Comparison of ENCODE assay signal across 1 cellular context in genomic region chr19:16660763-16661479, GRCh38.
TF ChIP-seq lines count a peak whose summit lies in the region.

Gene TMEM38A (plus strand): TSS chr19:16661139. CDS start chr19:16661218, 79 bp downstream.

TF ChIP-seq in K562, 482 proteins besides CTCF, POLR2A, EP300 and RAD21 (continued from another document):
- TF ChIP-seq MLX (CRISPR knock-in tag; conservative IDR thresholded peaks at IDR 0.05), result no peak
- no peak for TF ChIP-seq MEF2D (tag; conservative IDR thresholded peaks at IDR 0.05; ENCODE audit: low read depth)
- peak in 1 of 3 experiments; percentile 10 for TF ChIP-seq YY1 (IDR thresholded peaks at IDR 0.05; ENCODE audit: borderline replicate concordance in 1 of 3, control insufficient read depth in 1 of 3, extremely low read depth in 1 of 3, insufficient read depth in 3 of 3, insufficient read length in 1 of 3, insufficient replicate concordance in 2 of 3, low read depth in 1 of 3, low read length in 2 of 3)
- no peak for TF ChIP-seq E2F3 (CRISPR knock-in tag; IDR thresholded peaks at IDR 0.05)
